Comparison of ENCODE assay signal across 9 cellular contexts in genomic region chr14:103500148-103500990, GRCh38. TPM values are rescaled to one million over a fixed set of nuclear protein-coding genes. Genes with fewer than 3 reads are reported as not detected.
DNase-seq lines count a peak whose midpoint lies in the region; ATAC-seq, FAIRE-seq and TF ChIP-seq lines count a peak whose summit lies in the region.
"Had no signal": no experiment of that assay in that cellular context is flagged by ENCODE, and none has a peak within 500 bp of the region (broad histone marks: within the 10 kb centered on the region; RNA-seq: fewer than 3 reads in every experiment).

No MANE protein-coding gene starts in this region.

- no peak overlapping the region for H2AFZ ChIP-seq in OCI-LY3 (ENCODE audit: low read depth, low read length)

- ATAC-seq in naive thymus-derived CD4-positive, alpha-beta T cell, result peak; percentile 96
- ATAC-seq in GM21717 (IDR thresholded peaks at IDR 0.05; ENCODE audit: unreplicated experiment), result no peak

- H3K4me1 ChIP-seq in OCI-LY3 (ENCODE audit: low read length) (peaks cover 2% of the 10 kb centered on the region; the same call in 1 of the 2 replicates), esophagus muscularis mucosa (peaks cover 8 to 12% (median 11%) of the 10 kb centered on the region in 4 donors)
- no peaks in the 10 kb centered on the region for H3K4me1 ChIP-seq in naive thymus-derived CD4-positive, alpha-beta T cell (ENCODE audit: control insufficient read depth in 2 of 2, insufficient read depth in 2 of 2, low read length in 2 of 2)

- H3K9me3 ChIP-seq in OCI-LY3 (ENCODE audit: insufficient read depth, low read length) (no peaks in the 10 kb centered on the region), esophagus muscularis mucosa (no peaks in the 10 kb centered on the region)
- H3K9me3 ChIP-seq in naive thymus-derived CD4-positive, alpha-beta T cell (ENCODE audit: control insufficient read depth in 2 of 3, low read length in 3 of 3), result no peaks in the 10 kb centered on the region

- no peaks in the 10 kb centered on the region for H3K79me2 ChIP-seq in OCI-LY3 (ENCODE audit: low read length)

- intact Hi-C loops in esophagus muscularis mucosa (cut with DNase I), result no loop called here
- intact Hi-C loops in naive thymus-derived CD4-positive, alpha-beta T cell (cut with micrococcal nuclease), result loop anchor here (1.0 to 2.0 kb wide), 2 partner anchors 18 to 46 kb away; no protein-coding TSS in a partner anchor

- no peak for TF ChIP-seq POLR2A in esophagus muscularis mucosa (IDR thresholded peaks at IDR 0.05; ENCODE audit: low read depth)

- peaks cover 6 to 12% (median 9%) of the 10 kb centered on the region in 7 donors for H3K4me1 Mint-ChIP-seq in naive thymus-derived CD4-positive, alpha-beta T cell

- 39% methylated on average over 17 of the region's 17 CpGs for WGBS in esophagus muscularis mucosa

- POLR2A ChIA-PET in naive thymus-derived CD4-positive, alpha-beta T cell (lab: Charles Lee), result no interaction called here

- no peaks in the 10 kb centered on the region for H3K9me3 Mint-ChIP-seq in naive thymus-derived CD4-positive, alpha-beta T cell
- H3K9me3 Mint-ChIP-seq: activated naive CD4-positive, alpha-beta T cell treated with anti-CD3 and anti-CD28 coated beads, Interleukin-2, amount 50 U/mL, for 24 hours had no signal

- no peaks in the 10 kb centered on the region for H3K27me3 ChIP-seq in OCI-LY3 (ENCODE audit: low read depth, low read length)
- no peaks in the 10 kb centered on the region for H3K27me3 ChIP-seq in esophagus muscularis mucosa
- no peaks in the 10 kb centered on the region for H3K27me3 ChIP-seq in naive thymus-derived CD4-positive, alpha-beta T cell (ENCODE audit: control insufficient read depth in 2 of 2, insufficient read depth in 2 of 2, low read length in 2 of 2)

- no peak overlapping the region for H3K9ac ChIP-seq in OCI-LY3 (ENCODE audit: low read length)

- H3K27ac Mint-ChIP-seq in naive thymus-derived CD4-positive, alpha-beta T cell, result peak overlapping the region in 8 of 9 donors; percentile 6 to 89 (median 51)

- peak overlapping the region; percentile 31; the same call in 1 of the 2 replicates for H3K4me2 ChIP-seq in OCI-LY3 (ENCODE audit: low read length)

- TF ChIP-seq CTCF in D721Med (IDR thresholded peaks at IDR 0.05; ENCODE audit: insufficient read depth, missing control alignments) (peak; percentile 93), OCI-LY3 (IDR thresholded peaks at IDR 0.05; ENCODE audit: low read depth, low read length) (peak; percentile 95), esophagus muscularis mucosa (IDR thresholded peaks at IDR 0.05) (peak; percentile 91 to 95 (median 93))

- no peak for DNase-seq in D721Med (ENCODE audit: insufficient read length, low spot score)
- DNase-seq in HuH-7.5 (ENCODE audit: low spot score), result peak; percentile 63
- peak; percentile 78 for DNase-seq in activated T-cell treated with anti-CD3 and anti-CD28 coated beads, Interleukin-2, amount 50 U/mL, for 1 hour
- DNase-seq in esophagus muscularis mucosa (ENCODE audit: extremely low spot score), result peak; percentile 97
- DNase-seq in naive thymus-derived CD4-positive, alpha-beta T cell, result peak; percentile 57 to 77 (median 72)
- DNase-seq in stimulated activated CD8-positive, alpha-beta memory T cell treated with anti-CD3 and anti-CD28 coated beads, Interleukin-7, amount 100 ng/mL, for 48 hours (ENCODE audit: extremely low read depth in 1 of 2, low read depth in 1 of 2), result peak; percentile 31 to 65

- CTCF ChIA-PET in naive thymus-derived CD4-positive, alpha-beta T cell (lab: Charles Lee), result interaction anchor here (0.6 to 1.7 kb wide), 4 partner anchors 18 to 619 kb away, joined by 3 to 5 read pairs (median 4); no protein-coding TSS in a partner anchor

- H3K27ac ChIP-seq in OCI-LY3 (ENCODE audit: low read length), result no peak overlapping the region
- peak overlapping the region; percentile 45 to 69 (median 60) for H3K27ac ChIP-seq in esophagus muscularis mucosa (replicated peaks in 1 of 4)
- H3K27ac ChIP-seq in naive thymus-derived CD4-positive, alpha-beta T cell (ENCODE audit: low read depth, low read length), result no peak overlapping the region

- H3K36me3 ChIP-seq in OCI-LY3 (replicated peaks; ENCODE audit: low read depth, low read length) (peaks cover 47% of the 10 kb centered on the region), esophagus muscularis mucosa (peaks cover 26 to 87% (median 78%) of the 10 kb centered on the region in 4 donors)
- peaks cover 9 to 63% (median 12%) of the 10 kb centered on the region in 3 experiments for H3K36me3 ChIP-seq in naive thymus-derived CD4-positive, alpha-beta T cell (ENCODE audit: control insufficient read depth in 2 of 3, insufficient read depth in 3 of 3, low read length in 3 of 3)

- H4K20me1 ChIP-seq in OCI-LY3 (ENCODE audit: insufficient read depth, low read length), result no peaks in the 10 kb centered on the region; the same call in 1 of the 2 replicates

- peaks cover 3 to 43% (median 15%) of the 10 kb centered on the region in 5 donors for H3K36me3 Mint-ChIP-seq in naive thymus-derived CD4-positive, alpha-beta T cell

- no peak for TF ChIP-seq EP300 in esophagus muscularis mucosa (IDR thresholded peaks at IDR 0.05)

- H3K4me3 ChIP-seq in OCI-LY3 (ENCODE audit: low read length) (no peak overlapping the region), esophagus muscularis mucosa (no peak overlapping the region)
- H3K4me3 ChIP-seq in naive thymus-derived CD4-positive, alpha-beta T cell (ENCODE audit: low read length), result no peak overlapping the region

- no peak for FAIRE-seq in D721Med (lab: Jason Lieb, UNC)

- no peak overlapping the region for H3K4me3 Mint-ChIP-seq in naive thymus-derived CD4-positive, alpha-beta T cell
- H3K4me3 Mint-ChIP-seq: activated naive CD4-positive, alpha-beta T cell treated with anti-CD3 and anti-CD28 coated beads, Interleukin-2, amount 50 U/mL, for 24 hours had no signal

- no peaks in the 10 kb centered on the region for H3K27me3 Mint-ChIP-seq in naive thymus-derived CD4-positive, alpha-beta T cell
- H3K27me3 Mint-ChIP-seq: activated naive CD4-positive, alpha-beta T cell treated with anti-CD3 and anti-CD28 coated beads, Interleukin-2, amount 50 U/mL, for 24 hours had no signal

RNA-seq across cellular contexts. Expression of gene CKB, which starts 22.3 kb away (rescaled TPM):
- 1,000 to 10,000 TPM in 3 of 4 donors, 100 to 1,000 TPM in 1; 917 to 1,843 (median 1,284) TPM for total RNA-seq in esophagus muscularis mucosa
- total RNA-seq in naive thymus-derived CD4-positive, alpha-beta T cell, result 10 to 100 TPM in 1 of 5 experiments, 1 to 10 TPM in 4; 1.4 to 19.8 (median 2.5) TPM
- polyA plus RNA-seq in naive thymus-derived CD4-positive, alpha-beta T cell, result under 1 TPM in 1 of 2 donors, not detected in 1; 0.40 TPM

RNA-seq across cellular contexts. Expression of gene TRMT61A, which starts 28.6 kb away (rescaled TPM):
- total RNA-seq in esophagus muscularis mucosa, result 10 to 100 TPM; 28.7 to 50.0 (median 35.2) TPM
- total RNA-seq in naive thymus-derived CD4-positive, alpha-beta T cell, result 10 to 100 TPM in 4 of 5 experiments, 1 to 10 TPM in 1; 9.8 to 15.1 (median 14.1) TPM
- polyA plus RNA-seq in naive thymus-derived CD4-positive, alpha-beta T cell, result 10 to 100 TPM in 1 of 2 donors, 1 to 10 TPM in 1; 6.3 to 12.2 TPM

Comparison
In these comparisons a context has a peak if more than half of its experiments do, and no peak if none do; other contexts are left out.
1. H3K27ac ChIP-seq: peak in esophagus muscularis mucosa (4 of 4); none in OCI-LY3 (single experiment) and naive thymus-derived CD4-positive, alpha-beta T cell (single experiment).
2. RNA of gene CKB, which starts 22.3 kb away (total RNA-seq): 917 to 1,843 TPM in esophagus muscularis mucosa; 1.4 to 19.8 TPM in naive thymus-derived CD4-positive, alpha-beta T cell; every median in the first group is over 10 times any median in the second.
3. Peak in every context shown above with its lines, with median percentiles within 50 percentile points of each other: CTCF ChIP-seq.